ENCODE assay signal across 14 cellular contexts in genomic region chr6:6584310-6585002, GRCh38. TPM values are rescaled to one million over a fixed set of nuclear protein-coding genes. Genes with fewer than 3 reads are reported as not detected.
DNase-seq lines count a peak whose midpoint lies in the region; ATAC-seq, FAIRE-seq and TF ChIP-seq lines count a peak whose summit lies in the region.
"Had no signal": no experiment of that assay in that cellular context is flagged by ENCODE, and none has a peak within 500 bp of the region (broad histone marks: within the 10 kb centered on the region; RNA-seq: fewer than 3 reads in every experiment).

No MANE protein-coding gene starts in this region.

- no peak overlapping the region for H3K4me3 ChIP-seq in WERI-Rb-1 (ENCODE audit: low read depth, low read length)
- H3K4me3 ChIP-seq: SJCRH30 had no signal

- intact Hi-C loops in CD14-positive monocyte (cut with micrococcal nuclease), result loop anchor here in 1 of 2 donors (10.0 kb wide), 1 partner anchor 1500 kb away; no protein-coding TSS in a partner anchor

- no peaks in the 10 kb centered on the region for H3K36me3 Mint-ChIP-seq in CD14-positive monocyte

- no peaks in the 10 kb centered on the region for H3K9me3 ChIP-seq in WERI-Rb-1 (ENCODE audit: severe bottlenecking)
- H3K9me3 ChIP-seq: SJCRH30 had no signal

- no peaks in the 10 kb centered on the region for H3K27me3 ChIP-seq in WERI-Rb-1 (ENCODE audit: insufficient read depth, low read depth, severe bottlenecking)
- H3K27me3 ChIP-seq: SJCRH30 had no signal

- TF ChIP-seq CTCF in CD14-positive monocyte (IDR thresholded peaks at IDR 0.05) (peak; percentile 17), WERI-Rb-1 (IDR thresholded peaks at IDR 0.05; ENCODE audit: low read depth, low read length) (peak; percentile 41; the same call in 1 of the 2 replicates)

- peak; percentile 94 for FAIRE-seq in GM12891 (lab: Jason Lieb, UNC)
- FAIRE-seq: islet of Langerhans had no signal

- H3K27me3 Mint-ChIP-seq in CD14-positive monocyte (ENCODE audit: low read depth in 3 of 3), result no peaks in the 10 kb centered on the region
- H3K27me3 Mint-ChIP-seq: activated CD4-positive, alpha-beta T cell treated with anti-CD3 and anti-CD28 coated beads, Interleukin-2, amount 10 ng/mL, durations not matched to agents 24 days and 14 days had no signal

- H3K27ac Mint-ChIP-seq in CD14-positive monocyte, result no peak overlapping the region
- H3K27ac Mint-ChIP-seq: activated CD4-positive, alpha-beta T cell treated with anti-CD3 and anti-CD28 coated beads, Interleukin-2, amount 10 ng/mL, durations not matched to agents 24 days and 14 days; natural killer cell treated with Interleukin-12 subunit alpha and Interleukin-12 subunit beta and Interleukin-15 and Interleukin-18, amount 100 ng/mL, for 72 hours had no signal

- TF ChIP-seq POLR2A in GM12891 (IDR thresholded peaks at IDR 0.05; ENCODE audit: low read depth, low read length), result no peak

- no peaks in the 10 kb centered on the region for H3K36me3 ChIP-seq in WERI-Rb-1
- H3K36me3 ChIP-seq: SJCRH30 had no signal

- H3K4me1 Mint-ChIP-seq in CD14-positive monocyte, result peaks cover 45% of the 10 kb centered on the region

- DNase-seq in CD14-positive monocyte (ENCODE audit: low spot score) (no peak), GM12891 (ENCODE audit: insufficient read length, low spot score) (no peak), WERI-Rb-1 (no peak)
- DNase-seq in stimulated activated CD4-positive, alpha-beta T cell treated with anti-CD3 and anti-CD28 coated beads, Interleukin-4, amount 100 ng/mL, for 24 hours, result no peak
- DNase-seq: foreskin melanocyte, IMR-90 had no signal

- H3K9me3 Mint-ChIP-seq in CD14-positive monocyte, result peaks cover 2 to 8% (median 4%) of the 10 kb centered on the region in 7 donors
- H3K9me3 Mint-ChIP-seq: natural killer cell treated with Interleukin-12 subunit alpha and Interleukin-12 subunit beta and Interleukin-15 and Interleukin-18, amount 100 ng/mL, for 72 hours had no signal

- H3K4me3 Mint-ChIP-seq in CD14-positive monocyte, result no peak overlapping the region
- H3K4me3 Mint-ChIP-seq: activated CD4-positive, alpha-beta T cell treated with anti-CD3 and anti-CD28 coated beads, Interleukin-2, amount 10 ng/mL, durations not matched to agents 24 days and 14 days had no signal

- H3K27ac ChIP-seq in WERI-Rb-1, result no peak overlapping the region
- H3K27ac ChIP-seq: SJCRH30 had no signal

- peak; percentile 22 for ATAC-seq in HG03378 (IDR thresholded peaks at IDR 0.05; ENCODE audit: unreplicated experiment)
- ATAC-seq in HG03460 (IDR thresholded peaks at IDR 0.05; ENCODE audit: unreplicated experiment), result no peak
- ATAC-seq in GM21390 (IDR thresholded peaks at IDR 0.05; ENCODE audit: unreplicated experiment), result no peak
- no peak for ATAC-seq in HG03280 (IDR thresholded peaks at IDR 0.05; ENCODE audit: unreplicated experiment)
- ATAC-seq: natural killer cell treated with Interleukin-12 subunit alpha and Interleukin-12 subunit beta and Interleukin-15 and Interleukin-18, amount 100 ng/mL, for 72 hours had no signal

TF ChIP-seq in GM12891, 5 proteins besides CTCF, POLR2A, EP300 and RAD21:
- TF ChIP-seq POLR2AphosphoS5 (IDR thresholded peaks at IDR 0.05; ENCODE audit: low read depth, low read length) (no peak), TAF1 (IDR thresholded peaks at IDR 0.05; ENCODE audit: low read depth, low read length) (no peak), SPI1 (IDR thresholded peaks at IDR 0.05; ENCODE audit: low read depth, low read length) (no peak), PAX5 (IDR thresholded peaks at IDR 0.05; ENCODE audit: insufficient read depth, low read length, severe bottlenecking) (no peak), POU2F2 (IDR thresholded peaks at IDR 0.05; ENCODE audit: low read depth, low read length) (no peak)

RNA-seq across cellular contexts. Expression of gene LY86, which starts 4.1 kb away (rescaled TPM):
- 100 to 1,000 TPM; 454 to 609 TPM for polyA plus RNA-seq in CD14-positive monocyte
- 77.4 TPM for polyA plus RNA-seq in GM12891 (2012; ENCODE audit: low read depth, missing spikeins)
- polyA plus RNA-seq: IMR-90 had no signal
